In genomic region chr6:160330621-160331020, GRCh38 we compare ENCODE assay signal across 25 cellular contexts. TPM values are rescaled to one million over a fixed set of nuclear protein-coding genes. Genes with fewer than 3 reads are reported as not detected.
"Had no signal": no experiment of that assay in that cellular context is flagged by ENCODE, and none has a peak within 500 bp of the region (broad histone marks: within the 10 kb centered on the region; RNA-seq: fewer than 3 reads in every experiment).

No MANE protein-coding gene starts in this region.

- H3K27ac ChIP-seq: heart right ventricle, neural progenitor cell, parathyroid adenoma, right lobe of liver, stomach, tibial nerve, upper lobe of left lung had no signal

- H3K9me3 ChIP-seq: heart right ventricle, right lobe of liver, stomach, tibial nerve, upper lobe of left lung had no signal

- ATAC-seq: effector memory CD8-positive, alpha-beta T cell; heart right ventricle; left lobe of liver; natural killer cell treated with Interleukin-12 subunit alpha and Interleukin-12 subunit beta and Interleukin-15 and Interleukin-18, amount 100 ng/mL, for 72 hours; right lobe of liver had no signal

- H3K36me3 Mint-ChIP-seq: memory B cell; natural killer cell treated with Interleukin-12 subunit alpha and Interleukin-12 subunit beta and Interleukin-15 and Interleukin-18, amount 100 ng/mL, for 72 hours; neural progenitor cell had no signal

- H3K4me2 ChIP-seq: neural progenitor cell, smooth muscle cell had no signal

- H3K9ac ChIP-seq: neural progenitor cell, parathyroid adenoma had no signal

- DNase-seq: dermis blood vessel endothelial cell; effector memory CD8-positive, alpha-beta T cell; foreskin melanocyte; glutamatergic neuron; heart right ventricle; hippocampal formation; right lobe of liver; stimulated activated CD4-positive, alpha-beta T cell treated with anti-CD3 and anti-CD28 coated beads, Interleukin-12 subunit alpha, Interleukin-12 subunit beta, amount 100 ng/mL, for 4 hours; stimulated activated CD4-positive, alpha-beta T cell treated with anti-CD3 and anti-CD28 coated beads, Interleukin-1b, Interleukin-23, amount 100 ng/mL, for 48 hours; stimulated activated CD4-positive, alpha-beta T cell treated with anti-CD3 and anti-CD28 coated beads, Interleukin-4, amount 100 ng/mL, for 1 hour; stimulated activated CD8-positive, alpha-beta memory T cell treated with anti-CD3 and anti-CD28 coated beads, Interleukin-4, amount 100 ng/mL, for 48 hours; stimulated activated naive CD4-positive, alpha-beta T cell; stomach; upper lobe of left lung had no signal

- H3K36me3 ChIP-seq: heart right ventricle, neural progenitor cell, right lobe of liver, stomach, tibial nerve, upper lobe of left lung had no signal

- H3K27ac Mint-ChIP-seq: effector memory CD8-positive, alpha-beta T cell; memory B cell; natural killer cell treated with Interleukin-12 subunit alpha and Interleukin-12 subunit beta and Interleukin-15 and Interleukin-18, amount 100 ng/mL, for 72 hours; neural progenitor cell; progenitor cell of endocrine pancreas had no signal

- H3K79me2 ChIP-seq: parathyroid adenoma had no signal

- H3K27me3 ChIP-seq: neural progenitor cell, right lobe of liver, stomach, tibial nerve, upper lobe of left lung had no signal

- H2AFZ ChIP-seq: neural progenitor cell, parathyroid adenoma had no signal

- H3K9me3 Mint-ChIP-seq: effector memory CD8-positive, alpha-beta T cell; memory B cell; natural killer cell treated with Interleukin-12 subunit alpha and Interleukin-12 subunit beta and Interleukin-15 and Interleukin-18, amount 100 ng/mL, for 72 hours; neural progenitor cell had no signal

- H3K4me1 ChIP-seq: heart right ventricle, neural progenitor cell, parathyroid adenoma, right lobe of liver, stomach, tibial nerve, upper lobe of left lung had no signal

- H3K4me3 ChIP-seq: coronary artery, heart right ventricle, lung, neural progenitor cell, right lobe of liver, smooth muscle cell, stomach, tibial nerve, upper lobe of left lung had no signal

RNA-seq across cellular contexts. Expression of gene SLC22A3, which starts 17.6 kb away (rescaled TPM):
- total RNA-seq: mononuclear cell; natural killer cell treated with Interleukin-12 subunit alpha and Interleukin-12 subunit beta and Interleukin-15 and Interleukin-18, amount 100 ng/mL, for 72 hours had no signal
